23 cellular contexts compared by ENCODE assay signal in the genomic region with DNA sequence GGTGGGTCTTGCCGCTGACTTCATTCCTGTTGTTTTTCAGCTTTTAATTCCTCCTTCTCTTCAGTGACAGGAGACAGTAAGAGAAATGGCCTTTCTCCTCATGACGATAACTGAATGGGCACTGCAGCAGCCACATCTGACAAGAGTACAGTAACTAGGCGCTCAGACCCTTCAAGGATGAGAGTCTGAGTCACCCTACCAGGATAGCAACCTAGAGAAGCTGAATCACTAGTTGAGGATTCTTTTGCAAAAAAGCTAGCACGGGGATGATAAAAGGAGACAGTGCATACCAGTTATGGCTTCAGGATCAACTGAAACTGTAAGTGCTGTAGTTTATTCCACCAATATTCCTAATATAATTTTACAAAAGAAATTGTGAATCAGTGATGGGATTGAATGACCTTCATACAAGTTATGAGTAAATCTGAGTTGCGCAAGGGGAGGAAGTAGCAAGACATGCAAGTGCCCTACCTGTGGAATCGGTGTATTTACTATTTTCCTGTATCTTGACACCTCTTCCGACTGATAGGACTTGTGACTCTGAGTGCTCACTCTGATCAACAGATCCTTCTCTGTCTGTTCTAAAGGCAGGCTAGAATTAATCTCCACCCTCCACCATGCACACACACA.
"Had no signal": no experiment of that assay in that cellular context is flagged by ENCODE, and none has a peak within 500 bp of the region (broad histone marks: within the 10 kb centered on the region; RNA-seq: fewer than 3 reads in every experiment).

No MANE protein-coding gene starts in this region.

- H3K27ac ChIP-seq: heart left ventricle, parathyroid adenoma, prostate gland, spleen, tibial artery, upper lobe of right lung, vagina had no signal

- H3K4me1 Mint-ChIP-seq: naive thymus-derived CD4-positive, alpha-beta T cell; nephron progenitor cell; stimulated activated memory B cell treated with anti-CD40 and anti-IgM and Interleukin-4, amounts not matched to agents 10 μg/mL and 1 μg/mL and 100 μg/mL, for 72 hours had no signal

- H3K4me3 ChIP-seq: heart left ventricle, lung, prostate gland, spleen, tibial artery, upper lobe of right lung, vagina had no signal

- H3K36me3 Mint-ChIP-seq: naive thymus-derived CD4-positive, alpha-beta T cell; stimulated activated memory B cell treated with anti-CD40 and anti-IgM and Interleukin-4, amounts not matched to agents 10 μg/mL and 1 μg/mL and 100 μg/mL, for 72 hours had no signal

- H3K4me1 ChIP-seq: heart left ventricle, parathyroid adenoma, prostate gland, spleen, tibial artery, upper lobe of right lung, vagina had no signal

- H2AFZ ChIP-seq: parathyroid adenoma had no signal

- H3K27ac Mint-ChIP-seq: endodermal cell; naive thymus-derived CD4-positive, alpha-beta T cell; nephron progenitor cell; stimulated activated memory B cell treated with anti-CD40 and anti-IgM and Interleukin-4, amounts not matched to agents 10 μg/mL and 1 μg/mL and 100 μg/mL, for 72 hours; stimulated activated naive CD8-positive, alpha-beta T cell treated with anti-CD3 and anti-CD28 coated beads, Interleukin-15, Interleukin-2, amounts not matched to agents 100 ng/mL and 50 ng/mL, for 24 hours had no signal

- H3K27me3 ChIP-seq: heart left ventricle, spleen, tibial artery, upper lobe of right lung, vagina had no signal

- DNase-seq: effector CD4-positive, alpha-beta T cell; endodermal cell; heart left ventricle; hippocampal formation; left colon; left ventricle myocardium superior; mesendoderm; naive thymus-derived CD4-positive, alpha-beta T cell; nephron progenitor cell; stimulated activated CD4-positive, alpha-beta T cell treated with anti-CD3 and anti-CD28 coated beads, Interleukin-15, amount 100 ng/mL, for 24 hours; stimulated activated CD4-positive, alpha-beta T cell treated with anti-CD3 and anti-CD28 coated beads, Interleukin-1b, Interleukin-23, amount 100 ng/mL, for 48 hours; stimulated activated CD4-positive, alpha-beta T cell treated with anti-CD3 and anti-CD28 coated beads, Interleukin-4, amount 100 ng/mL, for 24 hours; tibial artery; upper lobe of right lung had no signal

- H3K27me3 Mint-ChIP-seq: naive thymus-derived CD4-positive, alpha-beta T cell; stimulated activated memory B cell treated with anti-CD40 and anti-IgM and Interleukin-4, amounts not matched to agents 10 μg/mL and 1 μg/mL and 100 μg/mL, for 72 hours; stimulated activated naive CD8-positive, alpha-beta T cell treated with anti-CD3 and anti-CD28 coated beads, Interleukin-15, Interleukin-2, amounts not matched to agents 100 ng/mL and 50 ng/mL, for 24 hours had no signal

- H3K9me3 ChIP-seq: heart left ventricle, prostate gland, tibial artery, upper lobe of right lung, vagina had no signal

- H3K9me3 Mint-ChIP-seq: endodermal cell; nephron progenitor cell; stimulated activated memory B cell treated with anti-CD40 and anti-IgM and Interleukin-4, amounts not matched to agents 10 μg/mL and 1 μg/mL and 100 μg/mL, for 72 hours had no signal

- ATAC-seq: esophagus mucosa; heart left ventricle; left colon; left ventricle myocardium superior; naive thymus-derived CD4-positive, alpha-beta T cell; sciatic nerve; stimulated activated memory B cell treated with anti-CD40 and anti-IgM and Interleukin-4, amounts not matched to agents 10 μg/mL and 1 μg/mL and 100 μg/mL, for 72 hours; upper lobe of right lung had no signal

- H3K9ac ChIP-seq: parathyroid adenoma had no signal

- H3K4me3 Mint-ChIP-seq: endodermal cell; naive thymus-derived CD4-positive, alpha-beta T cell; nephron progenitor cell; stimulated activated memory B cell treated with anti-CD40 and anti-IgM and Interleukin-4, amounts not matched to agents 10 μg/mL and 1 μg/mL and 100 μg/mL, for 72 hours; stimulated activated naive CD8-positive, alpha-beta T cell treated with anti-CD3 and anti-CD28 coated beads, Interleukin-15, Interleukin-2, amounts not matched to agents 100 ng/mL and 50 ng/mL, for 24 hours had no signal

- H3K36me3 ChIP-seq: heart left ventricle, prostate gland, spleen, tibial artery, upper lobe of right lung, vagina had no signal
